1 cellular context compared by ENCODE assay signal in the genomic region with DNA sequence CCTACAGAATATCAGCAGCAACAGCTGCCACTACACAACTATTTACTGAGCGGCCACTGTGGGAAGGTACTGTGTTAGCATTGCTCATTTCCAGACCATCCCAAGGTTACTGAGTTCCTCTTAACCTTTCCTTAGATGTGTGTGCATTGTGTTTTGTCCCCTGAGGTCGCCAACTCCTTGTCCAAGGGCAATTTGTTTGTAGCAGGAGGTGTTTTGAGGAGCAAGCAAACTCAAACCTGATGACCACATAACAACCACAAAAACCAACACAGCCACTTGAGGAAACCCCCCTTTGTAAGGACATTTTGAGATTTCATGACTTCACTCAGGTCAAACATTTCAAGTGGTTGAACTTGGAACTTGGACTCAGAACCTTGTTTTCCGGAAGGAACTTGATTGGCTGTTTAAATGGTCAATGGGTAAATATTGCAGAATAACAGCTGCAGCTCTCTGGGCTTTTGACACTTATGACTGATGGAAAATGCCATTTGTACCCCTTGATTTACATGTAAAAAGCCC.
TF ChIP-seq lines count a peak whose summit lies in the region.

No MANE protein-coding gene starts in this region.

TF ChIP-seq in HepG2, 621 proteins besides CTCF, POLR2A, EP300 and RAD21 (continued from another document and continues in another):
- TF ChIP-seq, protein P1, sequence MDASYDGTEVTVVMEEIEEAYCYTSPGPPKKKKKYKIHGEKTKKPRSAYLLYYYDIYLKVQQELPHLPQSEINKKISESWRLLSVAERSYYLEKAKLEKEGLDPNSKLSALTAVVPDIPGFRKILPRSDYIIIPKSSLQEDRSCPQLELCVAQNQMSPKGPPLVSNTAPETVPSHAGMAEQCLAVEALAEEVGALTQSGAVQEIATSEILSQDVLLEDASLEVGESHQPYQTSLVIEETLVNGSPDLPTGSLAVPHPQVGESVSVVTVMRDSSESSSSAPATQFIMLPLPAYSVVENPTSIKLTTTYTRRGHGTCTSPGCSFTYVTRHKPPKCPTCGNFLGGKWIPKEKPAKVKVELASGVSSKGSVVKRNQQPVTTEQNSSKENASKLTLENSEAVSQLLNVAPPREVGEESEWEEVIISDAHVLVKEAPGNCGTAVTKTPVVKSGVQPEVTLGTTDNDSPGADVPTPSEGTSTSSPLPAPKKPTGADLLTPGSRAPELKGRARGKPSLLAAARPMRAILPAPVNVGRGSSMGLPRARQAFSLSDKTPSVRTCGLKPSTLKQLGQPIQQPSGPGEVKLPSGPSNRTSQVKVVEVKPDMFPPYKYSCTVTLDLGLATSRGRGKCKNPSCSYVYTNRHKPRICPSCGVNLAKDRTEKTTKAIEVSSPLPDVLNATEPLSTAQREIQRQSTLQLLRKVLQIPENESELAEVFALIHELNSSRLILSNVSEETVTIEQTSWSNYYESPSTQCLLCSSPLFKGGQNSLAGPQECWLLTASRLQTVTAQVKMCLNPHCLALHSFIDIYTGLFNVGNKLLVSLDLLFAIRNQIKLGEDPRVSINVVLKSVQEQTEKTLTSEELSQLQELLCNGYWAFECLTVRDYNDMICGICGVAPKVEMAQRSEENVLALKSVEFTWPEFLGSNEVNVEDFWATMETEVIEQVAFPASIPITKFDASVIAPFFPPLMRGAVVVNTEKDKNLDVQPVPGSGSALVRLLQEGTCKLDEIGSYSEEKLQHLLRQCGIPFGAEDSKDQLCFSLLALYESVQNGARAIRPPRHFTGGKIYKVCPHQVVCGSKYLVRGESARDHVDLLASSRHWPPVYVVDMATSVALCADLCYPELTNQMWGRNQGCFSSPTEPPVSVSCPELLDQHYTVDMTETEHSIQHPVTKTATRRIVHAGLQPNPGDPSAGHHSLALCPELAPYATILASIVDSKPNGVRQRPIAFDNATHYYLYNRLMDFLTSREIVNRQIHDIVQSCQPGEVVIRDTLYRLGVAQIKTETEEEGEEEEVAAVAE (CRISPR knock-in tag; IDR thresholded peaks at IDR 0.05; ENCODE audit: borderline replicate concordance): no peak
- TF ChIP-seq FOXP1 (IDR thresholded peaks at IDR 0.05): no peak
- TF ChIP-seq FOXP1 (CRISPR knock-in tag; IDR thresholded peaks at IDR 0.05): 0 out of 2 replicates have a peak, but pooled peaks have one; percentile 9
- TF ChIP-seq CEBPB (IDR thresholded peaks at IDR 0.05; ENCODE audit: borderline replicate concordance, low read depth, low read length): peak; percentile 55; the same call in 1 of the 2 replicates
- TF ChIP-seq HDAC1 (CRISPR knock-in tag; IDR thresholded peaks at IDR 0.05): peak; percentile 23; the same call in 1 of the 2 replicates
- TF ChIP-seq, protein P2, sequence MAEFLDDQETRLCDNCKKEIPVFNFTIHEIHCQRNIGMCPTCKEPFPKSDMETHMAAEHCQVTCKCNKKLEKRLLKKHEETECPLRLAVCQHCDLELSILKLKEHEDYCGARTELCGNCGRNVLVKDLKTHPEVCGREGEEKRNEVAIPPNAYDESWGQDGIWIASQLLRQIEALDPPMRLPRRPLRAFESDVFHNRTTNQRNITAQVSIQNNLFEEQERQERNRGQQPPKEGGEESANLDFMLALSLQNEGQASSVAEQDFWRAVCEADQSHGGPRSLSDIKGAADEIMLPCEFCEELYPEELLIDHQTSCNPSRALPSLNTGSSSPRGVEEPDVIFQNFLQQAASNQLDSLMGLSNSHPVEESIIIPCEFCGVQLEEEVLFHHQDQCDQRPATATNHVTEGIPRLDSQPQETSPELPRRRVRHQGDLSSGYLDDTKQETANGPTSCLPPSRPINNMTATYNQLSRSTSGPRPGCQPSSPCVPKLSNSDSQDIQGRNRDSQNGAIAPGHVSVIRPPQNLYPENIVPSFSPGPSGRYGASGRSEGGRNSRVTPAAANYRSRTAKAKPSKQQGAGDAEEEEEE (CRISPR knock-in tag; IDR thresholded peaks at IDR 0.05; ENCODE audit: borderline replicate concordance): no peak
- TF ChIP-seq KMT2A (CRISPR knock-in tag; IDR thresholded peaks at IDR 0.05): no peak
- TF ChIP-seq HNF4A (CRISPR knock-in tag; IDR thresholded peaks at IDR 0.05): peak; percentile 63
- TF ChIP-seq, protein P3, sequence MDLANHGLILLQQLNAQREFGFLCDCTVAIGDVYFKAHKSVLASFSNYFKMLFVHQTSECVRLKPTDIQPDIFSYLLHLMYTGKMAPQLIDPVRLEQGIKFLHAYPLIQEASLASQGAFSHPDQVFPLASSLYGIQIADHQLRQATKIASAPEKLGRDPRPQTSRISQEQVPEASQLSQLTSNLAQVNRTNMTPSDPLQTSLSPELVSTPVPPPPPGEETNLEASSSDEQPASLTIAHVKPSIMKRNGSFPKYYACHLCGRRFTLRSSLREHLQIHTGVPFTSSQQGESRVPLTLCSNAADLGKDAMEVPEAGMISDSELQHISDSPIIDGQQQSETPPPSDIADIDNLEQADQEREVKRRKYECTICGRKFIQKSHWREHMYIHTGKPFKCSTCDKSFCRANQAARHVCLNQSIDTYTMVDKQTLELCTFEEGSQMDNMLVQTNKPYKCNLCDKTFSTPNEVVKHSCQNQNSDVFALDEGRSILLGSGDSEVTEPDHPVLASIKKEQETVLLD (CRISPR knock-in tag; IDR thresholded peaks at IDR 0.05; ENCODE audit: low read depth): no peak
- no peak for TF ChIP-seq ZEB1 (IDR thresholded peaks at IDR 0.05; ENCODE audit: insufficient replicate concordance, low read depth)
- no peak for TF ChIP-seq ZFAT (CRISPR knock-in tag; conservative IDR thresholded peaks at IDR 0.05)
- TF ChIP-seq ZNF207 (IDR thresholded peaks at IDR 0.05; ENCODE audit: borderline replicate concordance): no peak
- 0 out of 2 replicates have a peak, but pooled peaks have one; percentile 29 for TF ChIP-seq TARDBP (CRISPR knock-in tag; IDR thresholded peaks at IDR 0.05)
- TF ChIP-seq, protein P4, sequence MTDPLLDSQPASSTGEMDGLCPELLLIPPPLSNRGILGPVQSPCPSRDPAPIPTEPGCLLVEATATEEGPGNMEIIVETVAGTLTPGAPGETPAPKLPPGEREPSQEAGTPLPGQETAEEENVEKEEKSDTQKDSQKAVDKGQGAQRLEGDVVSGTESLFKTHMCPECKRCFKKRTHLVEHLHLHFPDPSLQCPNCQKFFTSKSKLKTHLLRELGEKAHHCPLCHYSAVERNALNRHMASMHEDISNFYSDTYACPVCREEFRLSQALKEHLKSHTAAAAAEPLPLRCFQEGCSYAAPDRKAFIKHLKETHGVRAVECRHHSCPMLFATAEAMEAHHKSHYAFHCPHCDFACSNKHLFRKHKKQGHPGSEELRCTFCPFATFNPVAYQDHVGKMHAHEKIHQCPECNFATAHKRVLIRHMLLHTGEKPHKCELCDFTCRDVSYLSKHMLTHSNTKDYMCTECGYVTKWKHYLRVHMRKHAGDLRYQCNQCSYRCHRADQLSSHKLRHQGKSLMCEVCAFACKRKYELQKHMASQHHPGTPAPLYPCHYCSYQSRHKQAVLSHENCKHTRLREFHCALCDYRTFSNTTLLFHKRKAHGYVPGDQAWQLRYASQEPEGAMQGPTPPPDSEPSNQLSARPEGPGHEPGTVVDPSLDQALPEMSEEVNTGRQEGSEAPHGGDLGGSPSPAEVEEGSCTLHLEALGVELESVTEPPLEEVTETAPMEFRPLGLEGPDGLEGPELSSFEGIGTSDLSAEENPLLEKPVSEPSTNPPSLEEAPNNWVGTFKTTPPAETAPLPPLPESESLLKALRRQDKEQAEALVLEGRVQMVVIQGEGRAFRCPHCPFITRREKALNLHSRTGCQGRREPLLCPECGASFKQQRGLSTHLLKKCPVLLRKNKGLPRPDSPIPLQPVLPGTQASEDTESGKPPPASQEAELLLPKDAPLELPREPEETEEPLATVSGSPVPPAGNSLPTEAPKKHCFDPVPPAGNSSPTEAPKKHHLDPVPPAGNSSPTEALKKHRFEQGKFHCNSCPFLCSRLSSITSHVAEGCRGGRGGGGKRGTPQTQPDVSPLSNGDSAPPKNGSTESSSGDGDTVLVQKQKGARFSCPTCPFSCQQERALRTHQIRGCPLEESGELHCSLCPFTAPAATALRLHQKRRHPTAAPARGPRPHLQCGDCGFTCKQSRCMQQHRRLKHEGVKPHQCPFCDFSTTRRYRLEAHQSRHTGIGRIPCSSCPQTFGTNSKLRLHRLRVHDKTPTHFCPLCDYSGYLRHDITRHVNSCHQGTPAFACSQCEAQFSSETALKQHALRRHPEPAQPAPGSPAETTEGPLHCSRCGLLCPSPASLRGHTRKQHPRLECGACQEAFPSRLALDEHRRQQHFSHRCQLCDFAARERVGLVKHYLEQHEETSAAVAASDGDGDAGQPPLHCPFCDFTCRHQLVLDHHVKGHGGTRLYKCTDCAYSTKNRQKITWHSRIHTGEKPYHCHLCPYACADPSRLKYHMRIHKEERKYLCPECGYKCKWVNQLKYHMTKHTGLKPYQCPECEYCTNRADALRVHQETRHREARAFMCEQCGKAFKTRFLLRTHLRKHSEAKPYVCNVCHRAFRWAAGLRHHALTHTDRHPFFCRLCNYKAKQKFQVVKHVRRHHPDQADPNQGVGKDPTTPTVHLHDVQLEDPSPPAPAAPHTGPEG (CRISPR knock-in tag; IDR thresholded peaks at IDR 0.05): no peak
- TF ChIP-seq, protein P5, sequence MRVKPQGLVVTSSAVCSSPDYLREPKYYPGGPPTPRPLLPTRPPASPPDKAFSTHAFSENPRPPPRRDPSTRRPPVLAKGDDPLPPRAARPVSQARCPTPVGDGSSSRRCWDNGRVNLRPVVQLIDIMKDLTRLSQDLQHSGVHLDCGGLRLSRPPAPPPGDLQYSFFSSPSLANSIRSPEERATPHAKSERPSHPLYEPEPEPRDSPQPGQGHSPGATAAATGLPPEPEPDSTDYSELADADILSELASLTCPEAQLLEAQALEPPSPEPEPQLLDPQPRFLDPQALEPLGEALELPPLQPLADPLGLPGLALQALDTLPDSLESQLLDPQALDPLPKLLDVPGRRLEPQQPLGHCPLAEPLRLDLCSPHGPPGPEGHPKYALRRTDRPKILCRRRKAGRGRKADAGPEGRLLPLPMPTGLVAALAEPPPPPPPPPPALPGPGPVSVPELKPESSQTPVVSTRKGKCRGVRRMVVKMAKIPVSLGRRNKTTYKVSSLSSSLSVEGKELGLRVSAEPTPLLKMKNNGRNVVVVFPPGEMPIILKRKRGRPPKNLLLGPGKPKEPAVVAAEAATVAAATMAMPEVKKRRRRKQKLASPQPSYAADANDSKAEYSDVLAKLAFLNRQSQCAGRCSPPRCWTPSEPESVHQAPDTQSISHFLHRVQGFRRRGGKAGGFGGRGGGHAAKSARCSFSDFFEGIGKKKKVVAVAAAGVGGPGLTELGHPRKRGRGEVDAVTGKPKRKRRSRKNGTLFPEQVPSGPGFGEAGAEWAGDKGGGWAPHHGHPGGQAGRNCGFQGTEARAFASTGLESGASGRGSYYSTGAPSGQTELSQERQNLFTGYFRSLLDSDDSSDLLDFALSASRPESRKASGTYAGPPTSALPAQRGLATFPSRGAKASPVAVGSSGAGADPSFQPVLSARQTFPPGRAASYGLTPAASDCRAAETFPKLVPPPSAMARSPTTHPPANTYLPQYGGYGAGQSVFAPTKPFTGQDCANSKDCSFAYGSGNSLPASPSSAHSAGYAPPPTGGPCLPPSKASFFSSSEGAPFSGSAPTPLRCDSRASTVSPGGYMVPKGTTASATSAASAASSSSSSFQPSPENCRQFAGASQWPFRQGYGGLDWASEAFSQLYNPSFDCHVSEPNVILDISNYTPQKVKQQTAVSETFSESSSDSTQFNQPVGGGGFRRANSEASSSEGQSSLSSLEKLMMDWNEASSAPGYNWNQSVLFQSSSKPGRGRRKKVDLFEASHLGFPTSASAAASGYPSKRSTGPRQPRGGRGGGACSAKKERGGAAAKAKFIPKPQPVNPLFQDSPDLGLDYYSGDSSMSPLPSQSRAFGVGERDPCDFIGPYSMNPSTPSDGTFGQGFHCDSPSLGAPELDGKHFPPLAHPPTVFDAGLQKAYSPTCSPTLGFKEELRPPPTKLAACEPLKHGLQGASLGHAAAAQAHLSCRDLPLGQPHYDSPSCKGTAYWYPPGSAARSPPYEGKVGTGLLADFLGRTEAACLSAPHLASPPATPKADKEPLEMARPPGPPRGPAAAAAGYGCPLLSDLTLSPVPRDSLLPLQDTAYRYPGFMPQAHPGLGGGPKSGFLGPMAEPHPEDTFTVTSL (CRISPR knock-in tag; IDR thresholded peaks at IDR 0.05; ENCODE audit: borderline replicate concordance): peak; percentile 79; the same call in 1 of the 2 replicates
- TF ChIP-seq CBFB (CRISPR knock-in tag; IDR thresholded peaks at IDR 0.05): no peak
- TF ChIP-seq SOX6 (IDR thresholded peaks at IDR 0.05): no peak
- peak; percentile 48; the same call in 1 of the 2 replicates for TF ChIP-seq SOX6 (CRISPR knock-in tag; IDR thresholded peaks at IDR 0.05)
- TF ChIP-seq, protein P6, sequence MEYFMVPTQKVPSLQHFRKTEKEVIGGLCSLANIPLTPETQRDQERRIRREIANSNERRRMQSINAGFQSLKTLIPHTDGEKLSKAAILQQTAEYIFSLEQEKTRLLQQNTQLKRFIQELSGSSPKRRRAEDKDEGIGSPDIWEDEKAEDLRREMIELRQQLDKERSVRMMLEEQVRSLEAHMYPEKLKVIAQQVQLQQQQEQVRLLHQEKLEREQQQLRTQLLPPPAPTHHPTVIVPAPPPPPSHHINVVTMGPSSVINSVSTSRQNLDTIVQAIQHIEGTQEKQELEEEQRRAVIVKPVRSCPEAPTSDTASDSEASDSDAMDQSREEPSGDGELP (IDR thresholded peaks at IDR 0.05; ENCODE audit: borderline replicate concordance, low read depth): peak; percentile 46; the same call in 1 of the 2 replicates
- no peak for TF ChIP-seq AHR (CRISPR knock-in tag; IDR thresholded peaks at IDR 0.05)
- TF ChIP-seq RARA (CRISPR knock-in tag; IDR thresholded peaks at IDR 0.05): peak; percentile 33; the same call in 1 of the 2 replicates
- TF ChIP-seq ZNF335 (CRISPR knock-in tag; IDR thresholded peaks at IDR 0.05): no peak
- peak; percentile 18; the same call in 1 of the 2 replicates for TF ChIP-seq ZNF292 (CRISPR knock-in tag; IDR thresholded peaks at IDR 0.05; ENCODE audit: borderline replicate concordance, low read depth)
- no peak for TF ChIP-seq ZNF33B (CRISPR knock-in tag; IDR thresholded peaks at IDR 0.05)
- no peak for TF ChIP-seq ZNF343 (CRISPR knock-in tag; IDR thresholded peaks at IDR 0.05)
- no peak for TF ChIP-seq MIER3 (CRISPR knock-in tag; IDR thresholded peaks at IDR 0.05; ENCODE audit: borderline replicate concordance)
- TF ChIP-seq ZNF20 (CRISPR knock-in tag; IDR thresholded peaks at IDR 0.05): no peak
- no peak for TF ChIP-seq ZNF781 (CRISPR knock-in tag; IDR thresholded peaks at IDR 0.05; ENCODE audit: borderline replicate concordance, not compliant biosample characterization)
- TF ChIP-seq, protein P7, sequence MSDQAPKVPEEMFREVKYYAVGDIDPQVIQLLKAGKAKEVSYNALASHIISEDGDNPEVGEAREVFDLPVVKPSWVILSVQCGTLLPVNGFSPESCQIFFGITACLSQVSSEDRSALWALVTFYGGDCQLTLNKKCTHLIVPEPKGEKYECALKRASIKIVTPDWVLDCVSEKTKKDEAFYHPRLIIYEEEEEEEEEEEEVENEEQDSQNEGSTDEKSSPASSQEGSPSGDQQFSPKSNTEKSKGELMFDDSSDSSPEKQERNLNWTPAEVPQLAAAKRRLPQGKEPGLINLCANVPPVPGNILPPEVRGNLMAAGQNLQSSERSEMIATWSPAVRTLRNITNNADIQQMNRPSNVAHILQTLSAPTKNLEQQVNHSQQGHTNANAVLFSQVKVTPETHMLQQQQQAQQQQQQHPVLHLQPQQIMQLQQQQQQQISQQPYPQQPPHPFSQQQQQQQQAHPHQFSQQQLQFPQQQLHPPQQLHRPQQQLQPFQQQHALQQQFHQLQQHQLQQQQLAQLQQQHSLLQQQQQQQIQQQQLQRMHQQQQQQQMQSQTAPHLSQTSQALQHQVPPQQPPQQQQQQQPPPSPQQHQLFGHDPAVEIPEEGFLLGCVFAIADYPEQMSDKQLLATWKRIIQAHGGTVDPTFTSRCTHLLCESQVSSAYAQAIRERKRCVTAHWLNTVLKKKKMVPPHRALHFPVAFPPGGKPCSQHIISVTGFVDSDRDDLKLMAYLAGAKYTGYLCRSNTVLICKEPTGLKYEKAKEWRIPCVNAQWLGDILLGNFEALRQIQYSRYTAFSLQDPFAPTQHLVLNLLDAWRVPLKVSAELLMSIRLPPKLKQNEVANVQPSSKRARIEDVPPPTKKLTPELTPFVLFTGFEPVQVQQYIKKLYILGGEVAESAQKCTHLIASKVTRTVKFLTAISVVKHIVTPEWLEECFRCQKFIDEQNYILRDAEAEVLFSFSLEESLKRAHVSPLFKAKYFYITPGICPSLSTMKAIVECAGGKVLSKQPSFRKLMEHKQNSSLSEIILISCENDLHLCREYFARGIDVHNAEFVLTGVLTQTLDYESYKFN (CRISPR knock-in tag; conservative IDR thresholded peaks at IDR 0.05): peak; percentile 69
